ENCODE assay signal across 8 cellular contexts in the genomic region with DNA sequence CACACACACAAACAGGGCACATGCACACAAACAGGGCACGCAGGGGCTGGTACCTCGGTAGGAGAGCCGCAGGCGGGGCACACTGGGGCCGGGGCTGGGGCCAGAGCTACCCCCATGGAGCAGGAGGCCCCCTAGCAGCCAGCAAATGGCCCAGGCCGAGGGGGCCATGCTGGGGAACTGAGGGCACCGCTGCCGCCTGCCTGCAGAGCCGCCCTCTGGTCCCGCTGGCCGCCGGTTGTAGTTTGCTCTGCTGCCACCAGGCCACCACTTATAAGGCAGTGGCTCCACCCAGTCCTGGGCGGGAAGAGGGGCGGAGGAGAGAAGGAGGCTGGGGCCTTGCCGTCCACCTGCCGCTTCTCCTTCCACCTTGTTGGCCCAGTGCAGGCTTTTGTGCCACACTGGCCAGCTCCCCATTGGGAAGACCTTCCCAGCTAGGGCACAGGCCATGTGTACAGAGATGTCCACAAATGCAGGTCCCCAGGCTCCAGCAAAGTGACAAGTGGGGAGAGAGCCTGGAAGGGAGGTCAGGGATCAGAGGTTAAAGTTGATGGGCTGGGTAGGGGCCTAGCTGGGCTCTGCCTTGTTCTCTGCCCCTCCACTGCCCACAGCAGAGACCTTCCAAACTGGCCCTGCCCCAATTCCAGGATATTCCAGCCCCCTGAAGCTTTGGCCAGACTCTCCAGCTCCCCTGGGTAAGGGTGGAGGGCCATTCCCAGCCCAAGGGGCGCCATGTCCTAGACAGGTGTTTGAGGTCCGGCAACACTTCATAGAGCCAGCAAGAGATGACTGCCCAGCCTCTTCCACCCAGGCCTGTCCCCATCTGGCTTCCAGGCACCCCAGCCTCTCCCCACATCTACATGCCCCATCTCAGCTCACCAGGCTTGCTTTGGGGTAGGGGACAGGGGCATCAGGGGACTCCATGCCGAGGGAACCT.
DNase-seq lines count a peak whose midpoint lies in the region; ATAC-seq and TF ChIP-seq lines count a peak whose summit lies in the region.

A gene (minus strand): TSS at position 244 of the 934 bp plus-strand sequence. CDS start 76 bp downstream, at position 168.

- in situ Hi-C loops in astrocyte of the cerebellum (cut with HindIII; ENCODE audit: low sequenced_read_pairs), result no loop called here

- peak; percentile 75 for ATAC-seq in GM21576 (IDR thresholded peaks at IDR 0.05; ENCODE audit: unreplicated experiment)
- ATAC-seq in HG02970 (IDR thresholded peaks at IDR 0.05; ENCODE audit: low FRiP score, unreplicated experiment), result no peak

- TF ChIP-seq CTCF in astrocyte of the cerebellum (IDR thresholded peaks at IDR 0.05; ENCODE audit: low read depth, low read length, missing control alignments), result peak; percentile 41

- H3K9me3 ChIP-seq in iPS-18c (ENCODE audit: control insufficient read depth, insufficient read depth, low read length), result peaks cover 2% of the 10 kb centered on the region

- peak; percentile 48 for DNase-seq in DMS53 treated with DMSO at 0.1 percent for 48 hours (lab: John Stamatoyannopoulos, UW; ENCODE audit: unreplicated experiment)
- peak; percentile 19 for DNase-seq in KG1 (lab: John Stamatoyannopoulos, UW)
- peak; percentile 38 to 86 (median 71) for DNase-seq in T-helper 2 cell
- no peak for DNase-seq in astrocyte of the cerebellum (ENCODE audit: low read depth)
- peak; percentile 40 to 69 (median 56) for DNase-seq in stimulated activated CD4-positive, alpha-beta T cell treated with anti-CD3 and anti-CD28 coated beads, Interleukin-1b, Interleukin-23, amount 100 ng/mL, for 24 hours (ENCODE audit: low read depth in 4 of 4, low spot score in 1 of 4)

- H3K4me3 ChIP-seq in astrocyte of the cerebellum (ENCODE audit: low read depth, low read length) (no peak within 1 kb of the TSS), iPS-18c (ENCODE audit: insufficient read depth, low read depth, low read length) (peak within 1 kb of the TSS; percentile 30)
